Comparison of ENCODE assay signal across 8 cellular contexts in the genomic region with DNA sequence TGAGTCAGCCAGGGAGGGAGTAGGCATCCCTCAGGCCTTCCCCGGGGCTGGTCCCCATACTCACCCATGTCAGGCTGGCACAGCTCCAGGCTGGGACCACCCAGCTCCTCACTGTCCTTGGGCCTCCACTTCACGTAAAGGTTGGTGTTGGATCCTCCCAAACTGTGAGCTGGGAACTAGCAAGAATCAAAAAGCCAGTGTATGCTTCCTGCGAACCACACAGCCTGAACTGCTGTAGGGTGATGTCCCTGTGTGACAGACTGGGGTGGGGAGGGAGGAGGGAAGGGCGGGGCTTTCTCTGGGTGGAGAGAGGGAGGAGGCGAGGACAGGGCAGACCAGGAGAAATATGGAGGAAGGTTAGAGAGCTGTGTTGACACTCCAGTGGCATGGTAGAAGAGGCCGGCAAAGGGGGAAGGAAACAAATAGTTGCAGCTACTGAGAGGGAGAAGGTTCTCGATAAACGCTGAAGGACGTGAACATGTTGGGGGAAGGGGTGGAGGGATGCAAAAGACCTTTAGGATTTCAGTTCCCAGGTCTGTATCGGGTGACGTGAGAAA.
DNase-seq lines count a peak whose midpoint lies in the region; ATAC-seq and TF ChIP-seq lines count a peak whose summit lies in the region.

No MANE protein-coding gene starts in this region.

- TF ChIP-seq CTCF in DOHH2 (IDR thresholded peaks at IDR 0.05; ENCODE audit: low read depth, low read length, poor library complexity, severe bottlenecking) (no peak), RWPE2 (IDR thresholded peaks at IDR 0.05; ENCODE audit: poor library complexity, severe bottlenecking) (no peak), foreskin fibroblast (IDR thresholded peaks at IDR 0.05; ENCODE audit: low read depth, low read length) (no peak), neutrophil (IDR thresholded peaks at IDR 0.05) (peak; percentile 10)

- H3K27me3 ChIP-seq in DOHH2 (ENCODE audit: control insufficient read depth, low read length) (no peaks in the 10 kb centered on the region), RWPE2 (ENCODE audit: insufficient read depth, poor library complexity, severe bottlenecking) (no peaks in the 10 kb centered on the region), neutrophil (no peaks in the 10 kb centered on the region)

- H3K4me3 ChIP-seq in DOHH2 (ENCODE audit: low read length): peak overlapping the region; percentile 94
- H3K4me3 ChIP-seq in RWPE2 (ENCODE audit: severe bottlenecking): peak overlapping the region; percentile 76
- H3K4me3 ChIP-seq in foreskin fibroblast (ENCODE audit: low read depth in 1 of 2, low read length in 2 of 2): peak overlapping the region; percentile 79 to 98
- H3K4me3 ChIP-seq in neutrophil (ENCODE audit: low read depth in 1 of 2, low read length in 1 of 2): peak overlapping the region; percentile 67 to 92

- H3K27ac ChIP-seq in DOHH2 (ENCODE audit: low read depth, low read length) (peak overlapping the region; percentile 72), KOPT-K1 (ENCODE audit: low read depth, low read length, poor library complexity, severe bottlenecking) (peak overlapping the region; percentile 84), RWPE2 (ENCODE audit: poor library complexity, severe bottlenecking) (peak overlapping the region; percentile 86), neutrophil (peak overlapping the region; percentile 95), substantia nigra (ENCODE audit: low read depth, low read length, poor library complexity, severe bottlenecking) (peak overlapping the region; percentile 95)

- H3K4me1 ChIP-seq in DOHH2 (ENCODE audit: control insufficient read depth, low read length): peaks cover 59% of the 10 kb centered on the region
- H3K4me1 ChIP-seq in RWPE2 (ENCODE audit: insufficient read depth, poor library complexity, severe bottlenecking): peaks cover 15% of the 10 kb centered on the region
- peaks cover 45 to 59% of the 10 kb centered on the region in 2 experiments for H3K4me1 ChIP-seq in neutrophil (ENCODE audit: control insufficient read depth in 1 of 2, insufficient read depth in 1 of 2, low read depth in 1 of 2, low read length in 1 of 2)

- DNase-seq in RWPE2 (ENCODE audit: low spot score) (peak; percentile 83), foreskin fibroblast (peak; percentile 80 to 93), substantia nigra (lab: John Stamatoyannopoulos, UW) (peak; percentile 25 to 90 (median 77))
- DNase-seq in activated effector memory CD4-positive, alpha-beta T cell treated with Interleukin-2 at 50 U/mL for 16 hours: peak; percentile 79

- H3K4me2 ChIP-seq in DOHH2 (ENCODE audit: low read length): peak overlapping the region; percentile 93

- no peaks in the 10 kb centered on the region for H4K20me1 ChIP-seq in DOHH2 (ENCODE audit: control insufficient read depth, insufficient read depth, low read depth, low read length)

- H3K36me3 ChIP-seq in DOHH2 (ENCODE audit: control insufficient read depth, low read length): peaks cover 38% of the 10 kb centered on the region
- peaks cover 43% of the 10 kb centered on the region for H3K36me3 ChIP-seq in KOPT-K1 (ENCODE audit: insufficient read depth, low read length)
- H3K36me3 ChIP-seq in RWPE2 (ENCODE audit: low read depth): peaks cover 38% of the 10 kb centered on the region
- H3K36me3 ChIP-seq in neutrophil: peaks cover 36% of the 10 kb centered on the region

- ATAC-seq in GM21825 (IDR thresholded peaks at IDR 0.05; ENCODE audit: unreplicated experiment): peak; percentile 36
- peak; percentile 69 for ATAC-seq in RWPE2 (ENCODE audit: low read depth)

- peaks cover 45% of the 10 kb centered on the region for H3K79me2 ChIP-seq in DOHH2 (ENCODE audit: control insufficient read depth, low read length)

- peaks cover 52% of the 10 kb centered on the region for H3F3A ChIP-seq in DOHH2 (ENCODE audit: control insufficient read depth, insufficient read depth)

- H3K9me3 ChIP-seq in DOHH2 (ENCODE audit: control insufficient read depth, insufficient read depth, low read length): no peaks in the 10 kb centered on the region
- H3K9me3 ChIP-seq in KOPT-K1 (ENCODE audit: insufficient read depth, low read length, poor library complexity, severe bottlenecking): no peaks in the 10 kb centered on the region
- H3K9me3 ChIP-seq in RWPE2 (ENCODE audit: severe bottlenecking): no peaks in the 10 kb centered on the region
- H3K9me3 ChIP-seq in neutrophil: no peaks in the 10 kb centered on the region

- no peaks in the 10 kb centered on the region for H3K9me2 ChIP-seq in DOHH2 (replicated peaks; ENCODE audit: control insufficient read depth, low read length)

Comparison
In these comparisons a context has a peak if more than half of its experiments do, and no peak if none do; other contexts are left out.
1. Peak in every context shown above with its lines: DNase-seq, ATAC-seq, H3K4me3 ChIP-seq and H3K27ac ChIP-seq.